ENCODE assay signal across 16 cellular contexts in genomic region chrX:138794285-138794684, GRCh38.
"Had no signal": no experiment of that assay in that cellular context is flagged by ENCODE, and none has a peak within 500 bp of the region (broad histone marks: within the 10 kb centered on the region; RNA-seq: fewer than 3 reads in every experiment).

No MANE protein-coding gene starts in this region.

- H3K27ac Mint-ChIP-seq: activated naive CD8-positive, alpha-beta T cell treated with anti-CD3 and anti-CD28 coated beads for 36 hours; activated T-helper 1 cell treated with anti-CD3 and anti-CD28 coated beads, Interleukin-12 subunit alpha, Interleukin-12 subunit beta, Interleukin-2, Interleukin-4 antibody, amounts not matched to agents 30 ng/mL and 10 ng/mL and 1 ng/mL, durations not matched to agents 14 hours and 24 hours and 36 hours; nephron progenitor cell; stimulated activated naive B cell treated with anti-CD40 and anti-IgM and Interleukin-4, amounts not matched to agents 10 μg/mL and 1 μg/mL and 100 μg/mL, for 72 hours had no signal

- H3K36me3 Mint-ChIP-seq: activated naive CD8-positive, alpha-beta T cell treated with anti-CD3 and anti-CD28 coated beads for 36 hours; stimulated activated naive B cell treated with anti-CD40 and anti-IgM and Interleukin-4, amounts not matched to agents 10 μg/mL and 1 μg/mL and 100 μg/mL, for 72 hours had no signal

- H3K27me3 Mint-ChIP-seq: activated naive CD8-positive, alpha-beta T cell treated with anti-CD3 and anti-CD28 coated beads for 36 hours had no signal

- DNase-seq: activated naive CD8-positive, alpha-beta T cell treated with anti-CD3 and anti-CD28 coated beads for 36 hours; amniotic stem cell; caudate nucleus; dorsolateral prefrontal cortex; gastrocnemius medialis; head of caudate nucleus; kidney glomerular epithelial cell; left ventricle myocardium inferior; mammary epithelial cell; midbrain; nephron progenitor cell; nucleus accumbens; stimulated activated naive B cell treated with anti-CD40 and anti-IgM and Interleukin-4, amounts not matched to agents 10 μg/mL and 1 μg/mL and 100 μg/mL, for 72 hours; T-helper 9 cell; upper lobe of right lung had no signal

- H3K4me3 Mint-ChIP-seq: activated naive CD8-positive, alpha-beta T cell treated with anti-CD3 and anti-CD28 coated beads for 36 hours; activated T-helper 1 cell treated with anti-CD3 and anti-CD28 coated beads, Interleukin-12 subunit alpha, Interleukin-12 subunit beta, Interleukin-2, Interleukin-4 antibody, amounts not matched to agents 30 ng/mL and 10 ng/mL and 1 ng/mL, durations not matched to agents 14 hours and 24 hours and 36 hours; nephron progenitor cell; stimulated activated naive B cell treated with anti-CD40 and anti-IgM and Interleukin-4, amounts not matched to agents 10 μg/mL and 1 μg/mL and 100 μg/mL, for 72 hours had no signal

- H3K9me3 Mint-ChIP-seq: activated T-helper 1 cell treated with anti-CD3 and anti-CD28 coated beads, Interleukin-12 subunit alpha, Interleukin-12 subunit beta, Interleukin-2, Interleukin-4 antibody, amounts not matched to agents 30 ng/mL and 10 ng/mL and 1 ng/mL, durations not matched to agents 14 hours and 24 hours and 36 hours had no signal

- H3K4me1 Mint-ChIP-seq: activated naive CD8-positive, alpha-beta T cell treated with anti-CD3 and anti-CD28 coated beads for 36 hours; nephron progenitor cell; stimulated activated naive B cell treated with anti-CD40 and anti-IgM and Interleukin-4, amounts not matched to agents 10 μg/mL and 1 μg/mL and 100 μg/mL, for 72 hours had no signal
